In the genomic region with DNA sequence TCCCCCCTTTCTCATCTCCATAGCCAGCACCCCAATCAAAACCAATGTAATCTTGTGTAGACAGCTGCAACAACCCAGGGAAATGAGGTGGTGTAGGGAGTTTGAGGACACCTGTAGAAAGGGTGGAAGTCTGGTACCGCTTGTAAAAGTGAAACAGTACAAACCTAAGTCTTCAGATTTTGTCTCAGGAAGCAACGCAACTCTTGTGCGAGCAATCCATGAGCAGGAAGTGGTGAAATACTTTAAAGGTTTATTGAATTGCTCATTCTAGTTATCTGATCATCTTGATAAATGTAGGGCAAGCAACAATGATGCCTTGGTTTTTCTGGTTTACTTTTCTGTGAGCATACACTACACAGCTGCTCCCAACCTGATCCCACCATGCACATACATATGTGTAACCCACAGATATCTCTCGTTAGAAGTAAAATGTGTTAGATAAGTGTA, we compare ENCODE assay signal across 8 cellular contexts.
DNase-seq lines count a peak whose midpoint lies in the region; ATAC-seq, FAIRE-seq and TF ChIP-seq lines count a peak whose summit lies in the region.

No MANE protein-coding gene starts in this region.

- no peak overlapping the region for H2AFZ ChIP-seq in osteoblast (ENCODE audit: low read length)

- CTCF ChIA-PET in A673 (lab: Charles Lee) = no interaction called here

- BruUV-seq in A673 (replicated peaks; lab: Mats Ljungman, UMichigan) = no TSS peak

- peak overlapping the region; percentile 60 for H3K4me2 ChIP-seq in osteoblast (ENCODE audit: insufficient read depth, low read length)

- H3K4me1 Mint-ChIP-seq in activated naive CD8-positive, alpha-beta T cell (ENCODE audit: low read depth) = peaks cover 90% of the 10 kb centered on the region

- peak; percentile 91 for DNase-seq in EL
- DNase-seq in RKO (ENCODE audit: low spot score) = peak; percentile 58
- no peak for DNase-seq in osteoblast (ENCODE audit: insufficient read length, low spot score, missing footprints)
- DNase-seq in A673 (ENCODE audit: low spot score) = no peak
- no peak for DNase-seq in NCI-H774 (lab: John Stamatoyannopoulos, UW)
- DNase-seq in frontal cortex (ENCODE audit: low spot score in 2 of 2) = no peak

- POLR2A ChIA-PET in A673 (lab: Charles Lee; ENCODE audit: low non-redundant PET) = no interaction called here

- peaks cover 20% of the 10 kb centered on the region for H3K36me3 Mint-ChIP-seq in activated naive CD8-positive, alpha-beta T cell

- H3K4me1 ChIP-seq in osteoblast (ENCODE audit: insufficient read depth, low read length) = peaks cover 16% of the 10 kb centered on the region
- H3K4me1 ChIP-seq in A673 (ENCODE audit: insufficient read depth, low read length, poor library complexity, severe bottlenecking) = no peaks in the 10 kb centered on the region

- H3K27me3 ChIP-seq in osteoblast (ENCODE audit: insufficient read depth, low read length) (no peaks in the 10 kb centered on the region), A673 (replicated peaks; ENCODE audit: insufficient read depth, low read depth, low read length, poor library complexity) (no peaks in the 10 kb centered on the region)

- ATAC-seq in GM18502 (IDR thresholded peaks at IDR 0.05; ENCODE audit: poor library complexity, unreplicated experiment) = no peak

- peak overlapping the region; percentile 89 for H3K4me3 Mint-ChIP-seq in activated naive CD8-positive, alpha-beta T cell

- no peaks in the 10 kb centered on the region for H3K79me2 ChIP-seq in osteoblast (ENCODE audit: insufficient read depth, low read length)

- peak overlapping the region; percentile 98 for H3K27ac Mint-ChIP-seq in activated naive CD8-positive, alpha-beta T cell

- no peaks in the 10 kb centered on the region for H4K20me1 ChIP-seq in osteoblast (ENCODE audit: insufficient read depth, low read length)

- H3K4me3 ChIP-seq in osteoblast (ENCODE audit: insufficient read depth, low read length) (peak overlapping the region; percentile 37), A673 (ENCODE audit: low read depth, low read length, poor library complexity, severe bottlenecking) (no peak overlapping the region)

- H3K36me3 ChIP-seq in osteoblast (ENCODE audit: insufficient read depth, low read length) = peaks cover 20% of the 10 kb centered on the region
- H3K36me3 ChIP-seq in A673 (ENCODE audit: insufficient read depth, low read length, poor library complexity, severe bottlenecking) = peaks cover 8% of the 10 kb centered on the region

- peaks cover 3% of the 10 kb centered on the region for H3K9me3 Mint-ChIP-seq in activated naive CD8-positive, alpha-beta T cell (ENCODE audit: low read depth)

- TF ChIP-seq CTCF in osteoblast (IDR thresholded peaks at IDR 0.05; ENCODE audit: extremely low read depth, low read depth, low read length) = no peak
- no peak for TF ChIP-seq CTCF in A673 (conservative IDR thresholded peaks at IDR 0.05; ENCODE audit: low read depth, low read length)

- no peaks in the 10 kb centered on the region for H3K27me3 Mint-ChIP-seq in activated naive CD8-positive, alpha-beta T cell

- intact Hi-C loops in A673 (cut with micrococcal nuclease; ENCODE audit: unreplicated experiment) = no loop called here

- no peaks in the 10 kb centered on the region for H3K9me3 ChIP-seq in osteoblast (ENCODE audit: low read depth, low read length)
- no peaks in the 10 kb centered on the region for H3K9me3 ChIP-seq in A673 (ENCODE audit: low read depth, low read length, poor library complexity, severe bottlenecking)

- peak overlapping the region; percentile 67 for H3K27ac ChIP-seq in osteoblast (ENCODE audit: low read depth, low read length)
- no peak overlapping the region for H3K27ac ChIP-seq in A673 (ENCODE audit: low read depth, low read length, poor library complexity, severe bottlenecking)

- FAIRE-seq in frontal cortex (lab: Jason Lieb, UNC) = no peak

Comparison
In these comparisons a context has a peak if more than half of its experiments do, and no peak if none do; other contexts are left out.
1. DNase-seq: peak in EL (single experiment) and RKO (single experiment); none in osteoblast (single experiment), A673 (single experiment), NCI-H774 (single experiment) and frontal cortex (0 of 2).